Comparison of ENCODE assay signal across 2 cellular contexts in genomic region chr17:29090746-29091395, GRCh38.
TF ChIP-seq lines count a peak whose summit lies in the region.

No MANE protein-coding gene starts in this region.

TF ChIP-seq in SK-N-SH, 30 proteins besides CTCF, POLR2A, EP300 and RAD21:
- TF ChIP-seq, protein P1, sequence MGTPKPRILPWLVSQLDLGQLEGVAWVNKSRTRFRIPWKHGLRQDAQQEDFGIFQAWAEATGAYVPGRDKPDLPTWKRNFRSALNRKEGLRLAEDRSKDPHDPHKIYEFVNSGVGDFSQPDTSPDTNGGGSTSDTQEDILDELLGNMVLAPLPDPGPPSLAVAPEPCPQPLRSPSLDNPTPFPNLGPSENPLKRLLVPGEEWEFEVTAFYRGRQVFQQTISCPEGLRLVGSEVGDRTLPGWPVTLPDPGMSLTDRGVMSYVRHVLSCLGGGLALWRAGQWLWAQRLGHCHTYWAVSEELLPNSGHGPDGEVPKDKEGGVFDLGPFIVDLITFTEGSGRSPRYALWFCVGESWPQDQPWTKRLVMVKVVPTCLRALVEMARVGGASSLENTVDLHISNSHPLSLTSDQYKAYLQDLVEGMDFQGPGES (IDR thresholded peaks at IDR 0.05; ENCODE audit: low read depth, low read length): no peak
- TF ChIP-seq SIN3A (IDR thresholded peaks at IDR 0.05; ENCODE audit: borderline replicate concordance, low read depth, low read length) (no peak), GABPA (IDR thresholded peaks at IDR 0.05; ENCODE audit: low read depth) (no peak), SMC3 (IDR thresholded peaks at IDR 0.05; ENCODE audit: low read depth, low read length) (0 out of 2 replicates have a peak, but pooled peaks have one; percentile 5)

TF ChIP-seq in SK-N-SH treated with all-trans-retinoic acid at 6 μM for 48 hours, 23 proteins besides CTCF, POLR2A, EP300 and RAD21:
- TF ChIP-seq TOX (CRISPR knock-in tag; IDR thresholded peaks at IDR 0.05; ENCODE audit: borderline replicate concordance) (no peak), SNAI2 (CRISPR knock-in tag; IDR thresholded peaks at IDR 0.05) (no peak), PATZ1 (CRISPR knock-in tag; IDR thresholded peaks at IDR 0.05; ENCODE audit: borderline replicate concordance) (no peak), RARB (CRISPR knock-in tag; IDR thresholded peaks at IDR 0.05) (no peak), PPARA (CRISPR knock-in tag; IDR thresholded peaks at IDR 0.05; ENCODE audit: borderline replicate concordance) (no peak), TCF4 (CRISPR knock-in tag; IDR thresholded peaks at IDR 0.05; ENCODE audit: borderline replicate concordance) (no peak), ZNF8 (CRISPR knock-in tag; IDR thresholded peaks at IDR 0.05) (no peak), ZFP3 (CRISPR knock-in tag; IDR thresholded peaks at IDR 0.05) (no peak), ISL1 (CRISPR knock-in tag; IDR thresholded peaks at IDR 0.05) (no peak), ZNF565 (CRISPR knock-in tag; conservative IDR thresholded peaks at IDR 0.05; ENCODE audit: low read depth) (no peak)
